In the genomic region with DNA sequence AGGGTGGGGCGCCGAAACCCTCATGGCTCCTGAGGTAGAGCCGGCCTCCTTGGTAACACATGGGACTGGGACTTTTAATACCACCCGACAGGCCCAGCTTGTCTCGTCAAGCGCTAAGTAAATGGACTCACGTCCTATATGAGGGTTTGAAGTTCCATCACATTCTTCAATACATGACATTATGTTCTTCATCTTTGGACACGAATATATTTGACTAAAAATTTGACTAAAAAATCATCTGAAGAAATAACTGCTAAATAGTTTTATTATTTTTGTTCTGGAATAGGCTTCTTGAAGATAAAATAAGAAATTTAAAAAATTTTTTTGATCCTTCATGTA, we compare ENCODE assay signal across 8 cellular contexts. TPM values are rescaled to one million over a fixed set of nuclear protein-coding genes. Genes with fewer than 3 reads are reported as not detected.
DNase-seq lines count a peak whose midpoint lies in the region; TF ChIP-seq lines count a peak whose summit lies in the region.

No MANE protein-coding gene starts in this region.

- peak overlapping the region; percentile 79 to 93 (median 87) for H3K4me2 ChIP-seq in BLaER1 treated with 17β-estradiol and CSF1 and Interleukin-3, amounts not matched to agents 10 nM and 100 nM
- peak overlapping the region; percentile 86 for H3K4me2 ChIP-seq in MM.1S (ENCODE audit: low read depth, low read length)
- peak overlapping the region; percentile 77 for H3K4me2 ChIP-seq in neuronal stem cell (ENCODE audit: insufficient read depth, low read length, poor library complexity, severe bottlenecking)

- no peak overlapping the region for H2BK15ac ChIP-seq in neuronal stem cell (ENCODE audit: low read length)

- H3K9ac ChIP-seq in BLaER1 treated with 17β-estradiol and CSF1 and Interleukin-3, amounts not matched to agents 10 nM and 100 nM = peak overlapping the region in 9 of 11 experiments; percentile 78 to 86 (median 83); a peak in 16 of 22 replicates
- H3K9ac ChIP-seq in MM.1S (ENCODE audit: low read length) (no peak overlapping the region), neuronal stem cell (ENCODE audit: low read depth, low read length, poor library complexity) (no peak overlapping the region)

- no peak overlapping the region for H2BK120ac ChIP-seq in neuronal stem cell (ENCODE audit: low read depth, low read length)

- H3K9me3 ChIP-seq in BLaER1 treated with 17β-estradiol and CSF1 and Interleukin-3, amounts not matched to agents 10 nM and 100 nM (replicated peaks in 1 of 11) = peaks cover 13 to 35% (median 24%) of the 10 kb centered on the region in 11 experiments; a peak in 20 of 22 replicates
- H3K9me3 ChIP-seq in MM.1S (replicated peaks; ENCODE audit: insufficient read depth, low read length) (no peaks in the 10 kb centered on the region), neuronal stem cell (replicated peaks in 1 of 2; ENCODE audit: control insufficient read depth in 2 of 2, insufficient read depth in 1 of 2, low read depth in 1 of 2, low read length in 2 of 2) (peaks cover 0 to 24% of the 10 kb centered on the region in 2 donors)
- H3K9me3 ChIP-seq in effector memory CD4-positive, alpha-beta T cell (ENCODE audit: control insufficient read depth, low read length) = no peaks in the 10 kb centered on the region

- no peaks in the 10 kb centered on the region for H3K27me3 ChIP-seq in BLaER1 treated with 17β-estradiol and CSF1 and Interleukin-3, amounts not matched to agents 10 nM and 100 nM
- H3K27me3 ChIP-seq in MM.1S (replicated peaks; ENCODE audit: insufficient read depth, low read length) = no peaks in the 10 kb centered on the region
- H3K27me3 ChIP-seq in effector memory CD4-positive, alpha-beta T cell (replicated peaks; ENCODE audit: control insufficient read depth, insufficient read depth, low read length, poor library complexity, severe bottlenecking) = no peaks in the 10 kb centered on the region
- H3K27me3 ChIP-seq in neuronal stem cell (ENCODE audit: control insufficient read depth in 3 of 3, insufficient read depth in 3 of 3, low read depth in 1 of 3, low read length in 3 of 3) = no peaks in the 10 kb centered on the region

- H2BK12ac ChIP-seq in neuronal stem cell (ENCODE audit: low read length) = no peak overlapping the region

- peak overlapping the region; percentile 74 to 98 (median 86) for H3K4me3 ChIP-seq in BLaER1 treated with 17β-estradiol and CSF1 and Interleukin-3, amounts not matched to agents 10 nM and 100 nM
- H3K4me3 ChIP-seq in MM.1S (ENCODE audit: low read length) (peak overlapping the region; percentile 77), neuronal stem cell (ENCODE audit: low read length in 2 of 2) (peak overlapping the region; percentile 62 to 89)
- peak overlapping the region; percentile 72 for H3K4me3 ChIP-seq in effector memory CD4-positive, alpha-beta T cell (ENCODE audit: insufficient read depth, low read depth, low read length, poor library complexity, severe bottlenecking)

- H3K79me1 ChIP-seq in neuronal stem cell (ENCODE audit: low read depth, low read length) = peaks cover 3% of the 10 kb centered on the region

- H3K36me3 ChIP-seq in BLaER1 treated with 17β-estradiol and CSF1 and Interleukin-3, amounts not matched to agents 10 nM and 100 nM = peaks cover 13 to 22% (median 17%) of the 10 kb centered on the region in 11 experiments
- H3K36me3 ChIP-seq in MM.1S (replicated peaks; ENCODE audit: insufficient read depth, low read length) (no peaks in the 10 kb centered on the region), neuronal stem cell (replicated peaks in 1 of 2; ENCODE audit: control insufficient read depth in 2 of 2, insufficient read depth in 2 of 2, low read length in 2 of 2) (peaks cover 1 to 25% of the 10 kb centered on the region in 2 donors)
- H3K36me3 ChIP-seq in effector memory CD4-positive, alpha-beta T cell (ENCODE audit: control insufficient read depth, insufficient read depth, low read length) = no peaks in the 10 kb centered on the region

- peaks cover 9 to 14% (median 11%) of the 10 kb centered on the region in 10 experiments for H3K4me1 ChIP-seq in BLaER1 treated with 17β-estradiol and CSF1 and Interleukin-3, amounts not matched to agents 10 nM and 100 nM
- no peaks in the 10 kb centered on the region for H3K4me1 ChIP-seq in MM.1S (ENCODE audit: low read length)
- H3K4me1 ChIP-seq in effector memory CD4-positive, alpha-beta T cell (ENCODE audit: control insufficient read depth, insufficient read depth, low read length, poor library complexity, severe bottlenecking) = peaks cover 10% of the 10 kb centered on the region
- no peaks in the 10 kb centered on the region for H3K4me1 ChIP-seq in neuronal stem cell (ENCODE audit: control insufficient read depth in 2 of 2, insufficient read depth in 1 of 2, low read depth in 1 of 2, low read length in 2 of 2)

- H4K91ac ChIP-seq in neuronal stem cell (ENCODE audit: low read depth, low read length, poor library complexity) = no peak overlapping the region

- peak overlapping the region; percentile 73 for H3K23ac ChIP-seq in neuronal stem cell (ENCODE audit: low read depth, low read length, poor library complexity)

- no peak overlapping the region for H3K18ac ChIP-seq in neuronal stem cell (ENCODE audit: low read length)

- DNase-seq in MM.1S (no peak), neuronal stem cell (ENCODE audit: low spot score) (no peak), AG08395 (ENCODE audit: low spot score) (no peak), cerebellum (ENCODE audit: low spot score) (no peak), cortex of kidney (lab: John Stamatoyannopoulos, UW) (no peak), hypothalamus (lab: John Stamatoyannopoulos, UW) (no peak)
- DNase-seq in effector memory CD4-positive, alpha-beta T cell = no peak

- no peak overlapping the region for H3K4ac ChIP-seq in neuronal stem cell (ENCODE audit: low read length)

- H4K8ac ChIP-seq in neuronal stem cell (ENCODE audit: low read depth, low read length) = no peak overlapping the region

- WGBS in neuronal stem cell (ENCODE audit: extremely low coverage in 2 of 2, insufficient read length in 2 of 2, insufficient replicate concordance in 1 of 2), 2 donors = no CpG with 5 or more reads among the region's 8 CpGs

- no peak for TF ChIP-seq CTCF in MM.1S (IDR thresholded peaks at IDR 0.05; ENCODE audit: low read length)

- H3K79me2 ChIP-seq in MM.1S (ENCODE audit: low read length) = no peaks in the 10 kb centered on the region

- H3K9me2 ChIP-seq in MM.1S (replicated peaks; ENCODE audit: insufficient read depth, low read length) = no peaks in the 10 kb centered on the region

- H2BK5ac ChIP-seq in neuronal stem cell (ENCODE audit: low read length) = no peak overlapping the region

- no peaks in the 10 kb centered on the region for H3F3A ChIP-seq in MM.1S (ENCODE audit: insufficient read depth, low read length)

- no peak overlapping the region for H3K14ac ChIP-seq in neuronal stem cell (ENCODE audit: low read length)

- H3K27ac ChIP-seq in BLaER1 treated with 17β-estradiol and CSF1 and Interleukin-3, amounts not matched to agents 10 nM and 100 nM = peak overlapping the region in 7 of 11 experiments; percentile 70 to 78 (median 74); a peak in 6 of 22 replicates
- H3K27ac ChIP-seq in MM.1S (ENCODE audit: low read length) (no peak overlapping the region), neuronal stem cell (replicated peaks; ENCODE audit: low read length) (no peak overlapping the region)
- peak overlapping the region; percentile 61 for H3K27ac ChIP-seq in effector memory CD4-positive, alpha-beta T cell (ENCODE audit: insufficient read depth, low read length, poor library complexity, severe bottlenecking)

- H2AFZ ChIP-seq in MM.1S (ENCODE audit: low read length) = peak overlapping the region; percentile 98
- H2AFZ ChIP-seq in neuronal stem cell (ENCODE audit: low read length) = peak overlapping the region; percentile 95

- H2AK5ac ChIP-seq in neuronal stem cell (ENCODE audit: low read depth, low read length) = no peak overlapping the region

- no peaks in the 10 kb centered on the region for H4K20me1 ChIP-seq in BLaER1 treated with 17β-estradiol and CSF1 and Interleukin-3, amounts not matched to agents 10 nM and 100 nM
- H4K20me1 ChIP-seq in MM.1S (ENCODE audit: insufficient read depth, low read length) = no peaks in the 10 kb centered on the region

RNA-seq across cellular contexts. Expression of gene ZNF607, which starts 0.3 kb away (rescaled TPM):
- 8.5 TPM for polyA plus RNA-seq in neuronal stem cell (2013, experiment 1 of 2)
- 9.4 TPM for polyA plus RNA-seq in neuronal stem cell (2013, experiment 2 of 2)
- total RNA-seq in cerebellum = 17.6 TPM

RNA-seq across cellular contexts. Expression of gene ZNF573, which starts 59.5 kb away (rescaled TPM):
- 11.2 TPM for polyA plus RNA-seq in neuronal stem cell (2013, experiment 1 of 2)
- polyA plus RNA-seq in neuronal stem cell (2013, experiment 2 of 2) = 7.6 TPM
- 31.0 TPM for total RNA-seq in cerebellum

Comparison
In these comparisons a context has a peak if more than half of its experiments do, and no peak if none do; other contexts are left out.
1. H3K27ac ChIP-seq: peak in BLaER1 treated with 17β-estradiol and CSF1 and Interleukin-3, amounts not matched to agents 10 nM and 100 nM (7 of 11) and effector memory CD4-positive, alpha-beta T cell (single experiment); none in MM.1S (single experiment) and neuronal stem cell (single experiment).
2. H3K9ac ChIP-seq: peak in BLaER1 treated with 17β-estradiol and CSF1 and Interleukin-3, amounts not matched to agents 10 nM and 100 nM (9 of 11); none in MM.1S (single experiment) and neuronal stem cell (single experiment).
3. Peak in every context shown above with its lines, with median percentiles within 50 percentile points of each other: H3K4me2 ChIP-seq and H3K4me3 ChIP-seq.